ENCODE assay signal across 12 cellular contexts in the genomic region with DNA sequence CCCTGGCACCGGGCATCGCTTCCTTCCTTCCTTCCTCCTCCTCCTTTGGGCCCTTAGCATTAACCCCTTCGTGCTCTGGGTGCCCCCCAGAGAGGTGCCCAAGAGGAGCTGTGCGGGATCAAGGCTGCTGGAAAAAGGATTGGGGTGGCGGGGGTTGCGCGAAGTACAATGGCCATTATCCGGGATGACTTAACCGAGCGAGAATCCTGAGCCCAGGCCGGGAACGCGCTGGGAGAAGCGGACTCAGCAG. TPM values are rescaled to one million over a fixed set of nuclear protein-coding genes. Genes with fewer than 3 reads are reported as not detected.
DNase-seq lines count a peak whose midpoint lies in the region; ATAC-seq, FAIRE-seq and TF ChIP-seq lines count a peak whose summit lies in the region.
"Had no signal": no experiment of that assay in that cellular context is flagged by ENCODE, and none has a peak within 500 bp of the region (broad histone marks: within the 10 kb centered on the region; RNA-seq: fewer than 3 reads in every experiment).

No MANE protein-coding gene starts in this region.

- peaks cover 8% of the 10 kb centered on the region for H4K20me1 ChIP-seq in H9 (ENCODE audit: control insufficient read depth, insufficient read depth, insufficient read length)

- H3K23ac ChIP-seq in H9 (ENCODE audit: insufficient read length, low read depth, low read length) = no peak overlapping the region

- TF ChIP-seq RAD21 in A549 (conservative IDR thresholded peaks at IDR 0.05 in 1 of 2, IDR thresholded peaks at IDR 0.05 in 1 of 2) = no peak

- peaks cover 22% of the 10 kb centered on the region; the same call in 2 of the 3 replicates for H3K4me1 ChIP-seq in A549
- no peaks in the 10 kb centered on the region for H3K4me1 ChIP-seq in H9 (ENCODE audit: insufficient read depth, low read length)

- peak overlapping the region; percentile 67 for H3K4me2 ChIP-seq in A549
- H3K4me2 ChIP-seq in H9 (ENCODE audit: insufficient read depth, insufficient read length, low read length) = peak overlapping the region; percentile 27

- H3K27ac Mint-ChIP-seq in H9 = no peak overlapping the region
- H3K27ac Mint-ChIP-seq in central memory CD8-positive, alpha-beta T cell (ENCODE audit: low read depth) = no peak overlapping the region
- no peak overlapping the region for H3K27ac Mint-ChIP-seq in nephron

- TF ChIP-seq EP300 in A549 (IDR thresholded peaks at IDR 0.05) = no peak

- no peak overlapping the region for H4K8ac ChIP-seq in H9 (replicated peaks; ENCODE audit: insufficient read length, low read depth, low read length)

- H3K9me3 ChIP-seq in A549 (no peaks in the 10 kb centered on the region), H9 (ENCODE audit: control insufficient read depth, low read depth, low read length) (no peaks in the 10 kb centered on the region)

- TF ChIP-seq CTCF in A549 (IDR thresholded peaks at IDR 0.05) (no peak), H9 (conservative IDR thresholded peaks at IDR 0.05) (no peak), nephron (IDR thresholded peaks at IDR 0.05; ENCODE audit: unreplicated experiment in 3 of 3) (no peak)

- H2BK12ac ChIP-seq in H9 (ENCODE audit: insufficient read length, low read depth, low read length) = no peak overlapping the region

- peaks cover 69% of the 10 kb centered on the region for H3K27me3 ChIP-seq in H9 (ENCODE audit: insufficient read depth, low read length)

- POLR2A ChIA-PET in A549 (lab: Yijun Ruan, JAX) = interaction anchor here (0.5 to 2.5 kb wide), 4 partner anchors 18 to 173 kb away, joined by 3 to 9 read pairs (median 5); partner anchors contain the start of genes LMBR1L and TUBA1C

- FAIRE-seq in A549 (lab: Jason Lieb, UNC) = no peak
- FAIRE-seq: bronchial epithelial cell, islet of Langerhans had no signal

- H3K36me3 Mint-ChIP-seq in H9 (ENCODE audit: insufficient read depth in 1 of 3, low read depth in 3 of 3) (peaks cover 0 to 3% (median 2%) of the 10 kb centered on the region in 3 experiments; a peak in 3 of 7 replicates), nephron (ENCODE audit: low read depth) (peaks cover 13% of the 10 kb centered on the region)
- peaks cover 21% of the 10 kb centered on the region for H3K36me3 Mint-ChIP-seq in central memory CD8-positive, alpha-beta T cell (ENCODE audit: insufficient read depth)

- no peak overlapping the region for H4K5ac ChIP-seq in H9 (ENCODE audit: insufficient read length, low read depth, low read length)

- DNase-seq in A549 (ENCODE audit: low read depth in 1 of 2, low spot score in 1 of 2) (no peak), H9 (no peak), DMS53 (lab: John Stamatoyannopoulos, UW) (no peak), cerebellum (ENCODE audit: low spot score) (no peak), NCI-H2029 treated with DMSO at 0.1 percent for 48 hours (lab: John Stamatoyannopoulos, UW) (no peak)
- DNase-seq in central memory CD8-positive, alpha-beta T cell (ENCODE audit: low spot score in 2 of 2) = no peak

- peaks cover 18% of the 10 kb centered on the region for H3K23me2 ChIP-seq in H9 (ENCODE audit: insufficient read length, low read depth, low read length, poor library complexity, severe bottlenecking)

- H3K27ac ChIP-seq in A549 = peak overlapping the region in 1 of 2 experiments; percentile 52; a peak in 3 of 6 replicates
- no peak overlapping the region for H3K27ac ChIP-seq in H9 (ENCODE audit: insufficient read length, low read depth, low read length)
- H3K27ac ChIP-seq: VCaP had no signal

- no peaks in the 10 kb centered on the region for H3K79me2 ChIP-seq in H9 (ENCODE audit: insufficient read depth, low read length)

- no peaks in the 10 kb centered on the region for H3K79me1 ChIP-seq in H9 (ENCODE audit: insufficient read depth, low read depth, low read length, poor library complexity, severe bottlenecking)

- H3K56ac ChIP-seq in H9 (ENCODE audit: insufficient read length, low read depth, low read length) = no peak overlapping the region

- H3K18ac ChIP-seq in H9 (ENCODE audit: insufficient read length, low read depth, low read length) = no peak overlapping the region

- no peak overlapping the region for H3K14ac ChIP-seq in H9 (ENCODE audit: insufficient read depth, low read length)

- CTCF ChIA-PET in A549 (lab: Yijun Ruan, JAX) = interaction anchor here (0.8 to 11.5 kb wide), 18 partner anchors 10 to 144 kb away, joined by 3 to 166 read pairs (median 10); partner anchors contain the start of genes LMBR1L, RHEBL1 and TUBA1B

- no peak overlapping the region for H2BK15ac ChIP-seq in H9 (ENCODE audit: low read depth, low read length)

- H4K91ac ChIP-seq in H9 (ENCODE audit: insufficient read length, low read depth, low read length) = no peak overlapping the region

- TF ChIP-seq POLR2A in A549 (IDR thresholded peaks at IDR 0.05; ENCODE audit: low read length) = no peak

- no peak overlapping the region for H3K9ac ChIP-seq in H9 (ENCODE audit: extremely low read depth, insufficient read length, low read length)

- H3K9me3 Mint-ChIP-seq in H9 = no peaks in the 10 kb centered on the region; a peak in 1 of 5 replicates
- no peaks in the 10 kb centered on the region for H3K9me3 Mint-ChIP-seq in central memory CD8-positive, alpha-beta T cell
- H3K9me3 Mint-ChIP-seq in nephron = no peaks in the 10 kb centered on the region

- H2AFZ ChIP-seq in H9 (ENCODE audit: low read length) = no peak overlapping the region

- H3K27me3 Mint-ChIP-seq in H9 (ENCODE audit: low read depth) (peaks cover 92% of the 10 kb centered on the region), nephron (ENCODE audit: low read depth) (peaks cover 100% of the 10 kb centered on the region)
- H3K27me3 Mint-ChIP-seq in central memory CD8-positive, alpha-beta T cell = peaks cover 76% of the 10 kb centered on the region

- H2BK20ac ChIP-seq in H9 (ENCODE audit: low read depth, low read length, poor library complexity, severe bottlenecking) = no peak overlapping the region

- H3K4ac ChIP-seq in H9 (ENCODE audit: low read depth, low read length) = no peak overlapping the region

- no peak overlapping the region for H3T11ph ChIP-seq in H9 (ENCODE audit: low read length)

- ATAC-seq in A549 (no peak), HG02973 (IDR thresholded peaks at IDR 0.05; ENCODE audit: unreplicated experiment) (no peak)
- ATAC-seq in central memory CD8-positive, alpha-beta T cell (replicated peaks; ENCODE audit: extremely low read depth, poor library complexity, severe bottlenecking) = no peak

- WGBS in A549 (ENCODE audit: missing lambda C conversion rate) = 24% methylated on average over 14 of the region's 14 CpGs
- no CpG with 5 or more reads among the region's 14 CpGs for WGBS in H9 (ENCODE audit: extremely low coverage, insufficient read length, low lambda C conversion rate)

- peaks cover 36 to 61% of the 10 kb centered on the region in 2 experiments for H3K4me1 Mint-ChIP-seq in H9
- peaks cover 46% of the 10 kb centered on the region for H3K4me1 Mint-ChIP-seq in central memory CD8-positive, alpha-beta T cell
- peaks cover 49% of the 10 kb centered on the region for H3K4me1 Mint-ChIP-seq in nephron

- peak overlapping the region; percentile 27; the same call in 2 of the 3 replicates for H3K4me3 ChIP-seq in A549

- H2BK5ac ChIP-seq in H9 (ENCODE audit: insufficient read length, low read length) = no peak overlapping the region

- H3K4me3 Mint-ChIP-seq in H9 (peak overlapping the region in 1 of 2 experiments; percentile 77; a peak in 3 of 5 replicates), nephron (peak overlapping the region; percentile 71 to 77 (median 73))
- H3K4me3 Mint-ChIP-seq in central memory CD8-positive, alpha-beta T cell = peak overlapping the region; percentile 75

- H2BK120ac ChIP-seq in H9 (ENCODE audit: low read depth, low read length, poor library complexity, severe bottlenecking) = no peak overlapping the region

- no peak overlapping the region for H2AK5ac ChIP-seq in H9 (ENCODE audit: insufficient read length, low read length)

TF ChIP-seq in A549, 52 proteins besides CTCF, POLR2A, EP300 and RAD21 (continues in another document):
- TF ChIP-seq RFX5 (IDR thresholded peaks at IDR 0.05) (no peak), ZC3H11A (IDR thresholded peaks at IDR 0.05) (no peak), ESRRA (IDR thresholded peaks at IDR 0.05; ENCODE audit: borderline replicate concordance, low read length) (no peak)

RNA-seq across cellular contexts. Expression of gene DHH, which starts 2.8 kb away (rescaled TPM):
- not detected in 2 replicates for polyA plus RNA-seq in A549 (2011; rRNA removed)
- polyA plus RNA-seq in A549 (2012; cell fraction: cytosol; rRNA removed) = 0.03 TPM in 1 of 2 replicates, not detected in the other
- polyA plus RNA-seq in A549 (2012; cell fraction: nucleus; rRNA removed) = 0.06 and 0.12 TPM in 2 replicates
- polyA plus RNA-seq in A549 (2017; fragmentation: RNase III; extraction: RNeasy Plus Mini Kit Qiagen cat#74134 plus additional on column Dnase treatment) = not detected in 3 replicates
- polyA minus RNA-seq in A549 (2011; rRNA and poly(A)+ RNA removed) = not detected in 2 replicates
- 0.13 and 0.20 TPM in 2 replicates for total RNA-seq in H9 (2021)
- 0.54 TPM for total RNA-seq in cerebellum
- total RNA-seq: bronchial epithelial cell, M059J had no signal

RNA-seq across cellular contexts. Expression of gene LMBR1L, which starts 18.9 kb away (rescaled TPM):
- polyA plus RNA-seq in A549 (2011; rRNA removed) = 25.1 and 35.7 TPM in 2 replicates
- polyA plus RNA-seq in A549 (2012; cell fraction: cytosol; rRNA removed) = 22.0 and 24.7 TPM in 2 replicates
- polyA plus RNA-seq in A549 (2012; cell fraction: nucleus; rRNA removed) = 64.9 and 69.6 TPM in 2 replicates
- 12.9 to 20.0 TPM (median 16.7 TPM) in 3 replicates for polyA plus RNA-seq in A549 (2017; fragmentation: RNase III; extraction: RNeasy Plus Mini Kit Qiagen cat#74134 plus additional on column Dnase treatment)
- polyA minus RNA-seq in A549 (2011; rRNA and poly(A)+ RNA removed) = 51.5 and 62.8 TPM in 2 replicates
- 50.4 and 55.1 TPM in 2 replicates for total RNA-seq in H9 (2021)
- total RNA-seq in cerebellum = 79.4 TPM

RNA-seq across cellular contexts. Expression of gene RHEBL1, which starts 22.0 kb away (rescaled TPM):
- polyA plus RNA-seq in A549 (2011; rRNA removed) (4.0 TPM in 2 replicates), A549 (2017; fragmentation: RNase III; extraction: RNeasy Plus Mini Kit Qiagen cat#74134 plus additional on column Dnase treatment) (1.8 to 2.4 TPM (median 2.1 TPM) in 3 replicates)
- polyA plus RNA-seq in A549 (2012; cell fraction: cytosol; rRNA removed) = 3.6 and 4.9 TPM in 2 replicates
- polyA plus RNA-seq in A549 (2012; cell fraction: nucleus; rRNA removed) = 3.9 TPM in 2 replicates
- polyA minus RNA-seq in A549 (2011; rRNA and poly(A)+ RNA removed) = 3.8 and 4.9 TPM in 2 replicates
- total RNA-seq in H9 (2021) (4.0 and 4.1 TPM in 2 replicates), cerebellum (0.91 TPM)

RNA-seq across cellular contexts. Expression of gene KMT2D, which starts 31.2 kb away (rescaled TPM):
- 17.6 and 21.4 TPM in 2 replicates for polyA plus RNA-seq in A549 (2011; rRNA removed)
- polyA plus RNA-seq in A549 (2012; cell fraction: cytosol; rRNA removed) = 31.0 and 32.3 TPM in 2 replicates
- polyA plus RNA-seq in A549 (2012; cell fraction: nucleus; rRNA removed) = 88.5 and 94.2 TPM in 2 replicates
- 20.0 to 24.8 TPM (median 20.8 TPM) in 3 replicates for polyA plus RNA-seq in A549 (2017; fragmentation: RNase III; extraction: RNeasy Plus Mini Kit Qiagen cat#74134 plus additional on column Dnase treatment)
- 45.9 and 46.2 TPM in 2 replicates for polyA minus RNA-seq in A549 (2011; rRNA and poly(A)+ RNA removed)
- 83.9 and 93.7 TPM in 2 replicates for total RNA-seq in H9 (2021)
- 32.8 TPM for total RNA-seq in cerebellum

RNA-seq across cellular contexts. Expression of gene TUBA1B, which starts 39.4 kb away (rescaled TPM):
- polyA plus RNA-seq in A549 (2011; rRNA removed) (2,708 and 2,745 TPM in 2 replicates), A549 (2017; fragmentation: RNase III; extraction: RNeasy Plus Mini Kit Qiagen cat#74134 plus additional on column Dnase treatment) (2,367 to 2,820 TPM (median 2,590 TPM) in 3 replicates)
- polyA plus RNA-seq in A549 (2012; cell fraction: cytosol; rRNA removed) = 5,875 and 6,626 TPM in 2 replicates
- polyA plus RNA-seq in A549 (2012; cell fraction: nucleus; rRNA removed) = 4,024 and 4,599 TPM in 2 replicates
- 2,915 and 3,348 TPM in 2 replicates for polyA minus RNA-seq in A549 (2011; rRNA and poly(A)+ RNA removed)
- total RNA-seq in H9 (2021) (2,063 and 2,102 TPM in 2 replicates), cerebellum (671 TPM)
